In the genomic region with DNA sequence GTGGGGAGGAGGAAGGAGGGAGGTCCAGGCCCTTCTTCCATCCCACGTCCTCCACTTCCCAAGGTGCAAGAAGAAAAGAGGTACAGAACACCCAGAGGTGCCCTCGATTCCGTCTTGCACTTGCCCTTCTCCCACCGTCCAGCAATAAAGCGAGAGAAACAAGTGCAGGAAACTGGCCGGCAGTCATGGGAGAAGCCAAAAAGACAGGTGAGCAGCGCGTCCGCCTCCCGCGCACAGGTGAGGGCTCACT, we compare ENCODE assay signal across 8 cellular contexts. TPM values are rescaled to one million over a fixed set of nuclear protein-coding genes. Genes with fewer than 3 reads are reported as not detected.
DNase-seq lines count a peak whose midpoint lies in the region; ATAC-seq and TF ChIP-seq lines count a peak whose summit lies in the region.

No MANE protein-coding gene starts in this region.

- peak overlapping the region; percentile 75 for H3K9ac ChIP-seq in SK-N-MC (ENCODE audit: insufficient read length)

- H3K27me3 ChIP-seq in gastroesophageal sphincter, result no peaks in the 10 kb centered on the region
- no peaks in the 10 kb centered on the region for H3K27me3 ChIP-seq in spleen (replicated peaks in 1 of 7)

- H3K4me1 ChIP-seq in gastroesophageal sphincter (peaks cover 0 to 23% (median 6%) of the 10 kb centered on the region in 3 donors), spleen (peaks cover 8 to 55% (median 35%) of the 10 kb centered on the region in 6 donors)

- peak; percentile 58 to 60 for DNase-seq in NOMO-1 (lab: John Stamatoyannopoulos, UW; ENCODE audit: unreplicated experiment in 2 of 2)
- DNase-seq in NOMO-1 treated with DMSO at 0.1 percent for 48 hours (lab: John Stamatoyannopoulos, UW; ENCODE audit: unreplicated experiment), result no peak
- no peak for DNase-seq in SK-N-MC (ENCODE audit: low read depth, low spot score)
- no peak for DNase-seq in spleen
- no peak for DNase-seq in NCI-H226
- DNase-seq in NCI-H1105 treated with DMSO at 0.1 percent for 48 hours (lab: John Stamatoyannopoulos, UW), result no peak
- no peak for DNase-seq in NCI-H526 (lab: John Stamatoyannopoulos, UW)

- intact Hi-C loops in spleen (cut with DNase I; ENCODE audit: low total_unique reads), result no loop called here

- 0% methylated on average over 1 of the region's 11 CpGs; no CpG with 5 or more reads in 1 of the 2 donors for WGBS in gastroesophageal sphincter (ENCODE audit: low coverage in 1 of 2), 2 donors
- WGBS in spleen, 5 donors, result 0 to 2% (median 1%) methylated on average over 11 of the region's 11 CpGs

- TF ChIP-seq CTCF in gastroesophageal sphincter (IDR thresholded peaks at IDR 0.05) (no peak), spleen (IDR thresholded peaks at IDR 0.05 in 8 of 11, conservative IDR thresholded peaks at IDR 0.05 in 3 of 11) (no peak)

- ATAC-seq in gastroesophageal sphincter, result peak; percentile 1

- H3K27ac ChIP-seq in SK-N-MC (peak overlapping the region; percentile 54; the same call in 1 of the 2 replicates), gastroesophageal sphincter (peak overlapping the region; percentile 0 to 93 (median 87)), spleen (peak overlapping the region; percentile 67 to 95 (median 88))

- H3K9me3 ChIP-seq in SK-N-MC (ENCODE audit: low read depth, low read length) (no peaks in the 10 kb centered on the region), gastroesophageal sphincter (no peaks in the 10 kb centered on the region), spleen (no peaks in the 10 kb centered on the region)

- TF ChIP-seq POLR2A in gastroesophageal sphincter (IDR thresholded peaks at IDR 0.05) (no peak), spleen (IDR thresholded peaks at IDR 0.05) (peak in 2 of 3 donors; percentile 53 to 67)

- H3K4me3 ChIP-seq in SK-N-MC (peak overlapping the region; percentile 82), gastroesophageal sphincter (peak overlapping the region; percentile 62 to 89), spleen (peak overlapping the region; percentile 63 to 98 (median 81))

- H3K36me3 ChIP-seq in SK-N-MC (ENCODE audit: insufficient read depth, low read length) (no peaks in the 10 kb centered on the region), gastroesophageal sphincter (no peaks in the 10 kb centered on the region), spleen (peaks cover 0 to 24% (median 3%) of the 10 kb centered on the region in 6 donors)

- TF ChIP-seq EP300 in gastroesophageal sphincter (IDR thresholded peaks at IDR 0.05), result no peak

RNA-seq across cellular contexts. Expression of gene C10orf95, which starts 1.3 kb away (rescaled TPM):
- total RNA-seq in gastroesophageal sphincter (not detected), spleen (under 1 TPM in 4 of 7 donors, not detected in 3; 0.33 to 0.77 (median 0.47) TPM)
- under 1 TPM; 0.06 to 0.33 (median 0.18) TPM for polyA plus RNA-seq in spleen

RNA-seq across cellular contexts. Expression of gene CUEDC2, which starts 17.7 kb away (rescaled TPM):
- total RNA-seq in gastroesophageal sphincter, result 10 to 100 TPM; 61.4 to 84.3 (median 67.5) TPM
- 10 to 100 TPM; 35.3 to 48.4 (median 43.0) TPM for total RNA-seq in spleen
- polyA plus RNA-seq in spleen, result 10 to 100 TPM; 48.5 to 59.1 (median 58.7) TPM

RNA-seq across cellular contexts. Expression of gene FBXL15, which starts 29.4 kb away (rescaled TPM):
- total RNA-seq in gastroesophageal sphincter (10 to 100 TPM; 18.6 to 41.9 (median 26.1) TPM), spleen (10 to 100 TPM; 16.7 to 27.9 (median 22.8) TPM)
- 10 to 100 TPM; 17.6 to 28.7 (median 23.6) TPM for polyA plus RNA-seq in spleen

RNA-seq across cellular contexts. Expression of gene PSD, which starts 31.5 kb away (rescaled TPM):
- total RNA-seq in gastroesophageal sphincter (100 to 1,000 TPM in 1 of 4 donors, 10 to 100 TPM in 3; 28.6 to 195 (median 41.4) TPM), spleen (1 to 10 TPM in 6 of 7 donors, under 1 TPM in 1; 0.59 to 2.5 (median 1.3) TPM)
- 1 to 10 TPM in 2 of 3 donors, under 1 TPM in 1; 0.65 to 1.1 (median 1.0) TPM for polyA plus RNA-seq in spleen

RNA-seq across cellular contexts. Expression of gene ACTR1A, which starts 52.5 kb away (rescaled TPM):
- total RNA-seq in gastroesophageal sphincter (100 to 1,000 TPM; 157 to 221 (median 179) TPM), spleen (10 to 100 TPM; 64.0 to 90.8 (median 76.7) TPM)
- 10 to 100 TPM; 25.5 to 54.3 (median 34.7) TPM for polyA plus RNA-seq in spleen

Comparison
In these comparisons a context has a peak if more than half of its experiments do, and no peak if none do; other contexts are left out.
1. DNase-seq: peak in NOMO-1 (2 of 2); none in NOMO-1 treated with DMSO at 0.1 percent for 48 hours (single experiment), SK-N-MC (single experiment), spleen (single experiment), NCI-H226 (single experiment), NCI-H1105 treated with DMSO at 0.1 percent for 48 hours (single experiment) and NCI-H526 (0 of 2).
2. POLR2A ChIP-seq: peak in spleen (2 of 3); none in gastroesophageal sphincter (0 of 2).
3. Peak in every context shown above with its lines, with median percentiles within 50 percentile points of each other: H3K27ac ChIP-seq and H3K4me3 ChIP-seq.